Comparison of ENCODE assay signal across 12 cellular contexts in genomic region chr7:136062625-136063336, GRCh38.
DNase-seq lines count a peak whose midpoint lies in the region.
"Had no signal": no experiment of that assay in that cellular context is flagged by ENCODE, and none has a peak within 500 bp of the region (broad histone marks: within the 10 kb centered on the region; RNA-seq: fewer than 3 reads in every experiment).

No MANE protein-coding gene starts in this region.

- DNase-seq in DMS153 (lab: John Stamatoyannopoulos, UW), result peak; percentile 55
- DNase-seq in NCI-H1105 (lab: John Stamatoyannopoulos, UW), result peak; percentile 77
- DNase-seq in NCI-H524 (lab: John Stamatoyannopoulos, UW), result peak; percentile 13 to 68
- DNase-seq in left kidney (ENCODE audit: low read depth, low spot score), result peak; percentile 65
- no peak for DNase-seq in AG08395 (ENCODE audit: low spot score)
- DNase-seq in NCI-H1694 treated with DMSO at 0.1 percent for 48 hours (lab: John Stamatoyannopoulos, UW), result no peak
- DNase-seq in A172 (ENCODE audit: low spot score), result no peak
- DNase-seq in D341Med (ENCODE audit: low spot score), result no peak
- DNase-seq: activated CD4-positive, alpha-beta memory T cell treated with anti-CD3 and anti-CD28 coated beads for 36 hours; activated naive CD8-positive, alpha-beta T cell treated with anti-CD3 and anti-CD28 coated beads, Interleukin-2, amount 50 U/mL, for 24 hours; AML-193; thyroid gland had no signal

Comparison
In these comparisons a context has a peak if more than half of its experiments do, and no peak if none do; other contexts are left out.
1. DNase-seq: peak in DMS153 (single experiment), NCI-H1105 (single experiment), NCI-H524 (2 of 2) and left kidney (single experiment); none in AG08395 (single experiment), NCI-H1694 treated with DMSO at 0.1 percent for 48 hours (single experiment), A172 (single experiment) and D341Med (single experiment).